Comparison of ENCODE assay signal across 2 cellular contexts in the genomic region with DNA sequence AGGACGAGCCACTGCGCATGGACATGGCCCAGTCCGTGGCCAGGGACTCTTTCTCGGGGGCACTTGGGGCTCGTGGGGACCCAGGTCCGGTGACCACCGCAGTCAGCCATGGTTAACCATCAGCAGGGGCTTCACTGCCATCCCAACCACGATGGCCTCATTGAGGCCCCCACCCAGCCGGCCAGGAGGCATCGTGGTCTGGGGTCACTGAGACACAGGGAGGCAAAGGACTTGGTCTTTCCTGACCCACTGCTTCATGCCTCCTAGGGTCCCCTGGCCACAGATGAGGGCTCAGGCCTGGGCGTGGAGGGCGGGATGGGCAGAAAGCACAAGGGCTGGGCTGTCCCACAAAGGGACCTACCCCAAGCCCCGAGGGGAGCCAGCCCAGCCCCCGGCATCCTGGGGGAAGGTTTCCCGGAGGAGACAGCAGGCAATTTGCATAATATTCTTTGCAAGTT.
TF ChIP-seq lines count a peak whose summit lies in the region.

No MANE protein-coding gene starts in this region.

TF ChIP-seq in H1, 55 proteins besides CTCF, POLR2A, EP300 and RAD21:
- TF ChIP-seq TEAD4 (IDR thresholded peaks at IDR 0.05; ENCODE audit: low read depth, low read length) = no peak

TF ChIP-seq in neural cell, 6 proteins besides CTCF, POLR2A, EP300 and RAD21:
- TF ChIP-seq POLR2AphosphoS5 (IDR thresholded peaks at IDR 0.05) = no peak
- TF ChIP-seq, protein P1, sequence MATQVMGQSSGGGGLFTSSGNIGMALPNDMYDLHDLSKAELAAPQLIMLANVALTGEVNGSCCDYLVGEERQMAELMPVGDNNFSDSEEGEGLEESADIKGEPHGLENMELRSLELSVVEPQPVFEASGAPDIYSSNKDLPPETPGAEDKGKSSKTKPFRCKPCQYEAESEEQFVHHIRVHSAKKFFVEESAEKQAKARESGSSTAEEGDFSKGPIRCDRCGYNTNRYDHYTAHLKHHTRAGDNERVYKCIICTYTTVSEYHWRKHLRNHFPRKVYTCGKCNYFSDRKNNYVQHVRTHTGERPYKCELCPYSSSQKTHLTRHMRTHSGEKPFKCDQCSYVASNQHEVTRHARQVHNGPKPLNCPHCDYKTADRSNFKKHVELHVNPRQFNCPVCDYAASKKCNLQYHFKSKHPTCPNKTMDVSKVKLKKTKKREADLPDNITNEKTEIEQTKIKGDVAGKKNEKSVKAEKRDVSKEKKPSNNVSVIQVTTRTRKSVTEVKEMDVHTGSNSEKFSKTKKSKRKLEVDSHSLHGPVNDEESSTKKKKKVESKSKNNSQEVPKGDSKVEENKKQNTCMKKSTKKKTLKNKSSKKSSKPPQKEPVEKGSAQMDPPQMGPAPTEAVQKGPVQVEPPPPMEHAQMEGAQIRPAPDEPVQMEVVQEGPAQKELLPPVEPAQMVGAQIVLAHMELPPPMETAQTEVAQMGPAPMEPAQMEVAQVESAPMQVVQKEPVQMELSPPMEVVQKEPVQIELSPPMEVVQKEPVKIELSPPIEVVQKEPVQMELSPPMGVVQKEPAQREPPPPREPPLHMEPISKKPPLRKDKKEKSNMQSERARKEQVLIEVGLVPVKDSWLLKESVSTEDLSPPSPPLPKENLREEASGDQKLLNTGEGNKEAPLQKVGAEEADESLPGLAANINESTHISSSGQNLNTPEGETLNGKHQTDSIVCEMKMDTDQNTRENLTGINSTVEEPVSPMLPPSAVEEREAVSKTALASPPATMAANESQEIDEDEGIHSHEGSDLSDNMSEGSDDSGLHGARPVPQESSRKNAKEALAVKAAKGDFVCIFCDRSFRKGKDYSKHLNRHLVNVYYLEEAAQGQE (IDR thresholded peaks at IDR 0.05; ENCODE audit: borderline replicate concordance) = no peak
- TF ChIP-seq EZH2 (IDR thresholded peaks at IDR 0.05; ENCODE audit: borderline replicate concordance, insufficient read depth, low read length, poor library complexity, severe bottlenecking) = no peak
- TF ChIP-seq SMC3 (conservative IDR thresholded peaks at IDR 0.05; ENCODE audit: poor library complexity) = no peak
- no peak for TF ChIP-seq TAF1 (IDR thresholded peaks at IDR 0.05; ENCODE audit: low read depth)
- TF ChIP-seq MXI1 (conservative IDR thresholded peaks at IDR 0.05; ENCODE audit: poor library complexity, severe bottlenecking) = no peak
